ENCODE assay signal across 16 cellular contexts in the genomic region with DNA sequence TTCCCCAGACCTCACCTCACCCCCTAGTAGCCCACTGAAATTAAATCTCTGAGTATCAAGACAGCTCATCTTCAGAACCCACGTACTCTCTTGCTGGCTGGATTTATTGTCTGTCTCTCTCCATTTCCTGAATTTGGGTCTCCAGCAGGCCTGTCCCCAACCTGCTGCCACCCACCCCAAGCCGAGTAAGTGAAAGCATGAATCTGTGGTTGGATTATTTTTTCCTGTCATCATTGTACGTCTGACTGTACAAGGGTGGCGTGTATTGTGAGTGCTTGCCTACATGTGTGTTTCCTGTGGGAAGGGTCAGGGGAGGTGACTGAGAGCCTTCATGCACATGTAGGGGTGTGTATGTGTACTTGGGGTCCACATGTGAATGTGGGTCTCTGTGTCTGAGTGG. TPM values are rescaled to one million over a fixed set of nuclear protein-coding genes. Genes with fewer than 3 reads are reported as not detected.
DNase-seq lines count a peak whose midpoint lies in the region; ATAC-seq, FAIRE-seq and TF ChIP-seq lines count a peak whose summit lies in the region.
"Had no signal": no experiment of that assay in that cellular context is flagged by ENCODE, and none has a peak within 500 bp of the region (broad histone marks: within the 10 kb centered on the region; RNA-seq: fewer than 3 reads in every experiment).

No MANE protein-coding gene starts in this region.

- H4K8ac ChIP-seq in IMR-90 (ENCODE audit: low read depth in 2 of 2, low read length in 2 of 2): no peak overlapping the region

- in situ Hi-C loops in IMR-90 (cut with MboI; ENCODE audit: low sequenced_read_pairs): loop anchor here (5.0 kb wide), 1 partner anchor 44 kb away; no protein-coding TSS in a partner anchor
- in situ Hi-C loops in GM12878 (cut with MboI): no loop called here

- H3K79me1 ChIP-seq in IMR-90 (ENCODE audit: low read depth in 1 of 2, low read length in 2 of 2): no peaks in the 10 kb centered on the region

- H3K27ac ChIP-seq in IMR-90 (ENCODE audit: insufficient read depth, low read length) (no peak overlapping the region), GM12878 (ENCODE audit: control insufficient read depth, insufficient read depth) (peak overlapping the region; percentile 45), prostate gland (no peak overlapping the region)
- H3K27ac ChIP-seq: adrenal gland, KMS-11, PC-9 had no signal

- no peak overlapping the region for H2BK5ac ChIP-seq in IMR-90 (ENCODE audit: low read depth, low read length, poor library complexity, severe bottlenecking)

- H3K4me3 ChIP-seq in IMR-90 (ENCODE audit: insufficient read depth, low read depth, low read length) (no peak overlapping the region), GM12878 (no peak overlapping the region), prostate gland (no peak overlapping the region)
- H3K4me3 ChIP-seq: adrenal gland, HAP-1, PC-9 had no signal

- no peak overlapping the region for H3K18ac ChIP-seq in IMR-90 (ENCODE audit: low read depth, low read length)

- CTCF ChIA-PET in IMR-90 (lab: Yijun Ruan, JAX) (no interaction called here), GM12878 (lab: Yijun Ruan, JAX) (interaction anchor here (1.5 to 11.0 kb wide), 3 partner anchors 34 to 292 kb away, joined by 3 to 170 read pairs (median 5); no protein-coding TSS in a partner anchor)

- H3K27me3 ChIP-seq in IMR-90 (ENCODE audit: control insufficient read depth, insufficient read depth, low read length) (peaks cover 14% of the 10 kb centered on the region), GM12878 (replicated peaks in 1 of 2; ENCODE audit: control insufficient read depth in 2 of 2, insufficient read depth in 2 of 2, low read length in 1 of 2) (no peaks in the 10 kb centered on the region), prostate gland (replicated peaks; ENCODE audit: insufficient read depth) (no peaks in the 10 kb centered on the region)
- H3K27me3 ChIP-seq: adrenal gland had no signal

- H2AFZ ChIP-seq in IMR-90 (replicated peaks; ENCODE audit: low read length, poor library complexity) (peak overlapping the region; percentile 13), GM12878 (ENCODE audit: control insufficient read depth, low read depth, low read length) (peak overlapping the region; percentile 57)
- H2AFZ ChIP-seq: PC-9 had no signal

- TF ChIP-seq POLR2A in IMR-90 (IDR thresholded peaks at IDR 0.05; ENCODE audit: low read depth, low read length) (no peak), GM12878 (IDR thresholded peaks at IDR 0.05; ENCODE audit: low read depth, low read length) (no peak), prostate gland (IDR thresholded peaks at IDR 0.05) (no peak)

- H2BK20ac ChIP-seq in IMR-90 (ENCODE audit: low read depth, low read length): no peak overlapping the region

- ATAC-seq in IMR-90 (ENCODE audit: low read depth) (no peak), GM12878 (peak; percentile 69), HG03378 (IDR thresholded peaks at IDR 0.05; ENCODE audit: unreplicated experiment) (no peak), HG03354 (IDR thresholded peaks at IDR 0.05; ENCODE audit: poor library complexity, severe bottlenecking, unreplicated experiment) (no peak)

- dilution Hi-C loops in IMR-90 (cut with HindIII; ENCODE audit: low sequenced_read_pairs, unreplicated experiment): no loop called here

- no peak overlapping the region for H4K91ac ChIP-seq in IMR-90 (ENCODE audit: insufficient read depth, low read depth, low read length)

- 0 out of 2 replicates have a peak overlapping the region, but pooled peaks have one; percentile 7 for H2AK5ac ChIP-seq in IMR-90 (ENCODE audit: low read depth, low read length)

- WGBS in IMR-90 (ENCODE audit: extremely low coverage in 2 of 2, insufficient read length in 1 of 2), 2 experiments: 83% methylated on average over 2 of the region's 4 CpGs; no CpG with 5 or more reads in 1 of the 2 experiments
- WGBS in GM12878 (ENCODE audit: insufficient coverage, insufficient replicate concordance, low lambda C conversion rate, missing lambda C conversion rate): 20% methylated on average over 4 of the region's 4 CpGs
- WGBS in prostate gland: 70% methylated on average over 4 of the region's 4 CpGs

- H3K36me3 ChIP-seq in IMR-90 (ENCODE audit: control insufficient read depth, insufficient read depth, low read length) (no peaks in the 10 kb centered on the region), GM12878 (ENCODE audit: control insufficient read depth in 2 of 2, insufficient read depth in 2 of 2, low read length in 1 of 2) (no peaks in the 10 kb centered on the region), prostate gland (no peaks in the 10 kb centered on the region)
- H3K36me3 ChIP-seq: adrenal gland, HAP-1 had no signal

- H2BK120ac ChIP-seq in IMR-90 (ENCODE audit: low read depth, low read length): no peak overlapping the region

- no peaks in the 10 kb centered on the region for H3K79me2 ChIP-seq in GM12878 (ENCODE audit: control insufficient read depth, insufficient read depth, low read length)

- H3K4me1 ChIP-seq in IMR-90 (ENCODE audit: control insufficient read depth, insufficient read depth, low read length) (peaks cover 4% of the 10 kb centered on the region; the same call in 1 of the 2 replicates), GM12878 (ENCODE audit: control insufficient read depth, insufficient read depth, low read length) (peaks cover 25% of the 10 kb centered on the region), prostate gland (replicated peaks) (no peaks in the 10 kb centered on the region)
- H3K4me1 ChIP-seq: HAP-1 had no signal

- BruUV-seq in IMR-90 (replicated peaks; lab: Mats Ljungman, UMichigan): no TSS peak
- no TSS peak for BruUV-seq in GM12878 (replicated peaks; lab: Mats Ljungman, UMichigan)

- TF ChIP-seq CTCF in IMR-90 (conservative IDR thresholded peaks at IDR 0.05; ENCODE audit: low read depth, low read length) (no peak), GM12878 (IDR thresholded peaks at IDR 0.05 in 2 of 3, conservative IDR thresholded peaks at IDR 0.05 in 1 of 3; ENCODE audit: control insufficient read depth in 2 of 3, extremely low read depth in 1 of 3, insufficient read depth in 1 of 3, low read depth in 3 of 3, low read length in 3 of 3) (no peak), prostate gland (IDR thresholded peaks at IDR 0.05) (no peak)

- no peak overlapping the region for H2AK9ac ChIP-seq in IMR-90 (replicated peaks; ENCODE audit: low read depth, low read length, poor library complexity)

- H3K56ac ChIP-seq in IMR-90 (ENCODE audit: extremely low read depth, insufficient read depth, low read length): no peak overlapping the region

- RAD21 ChIA-PET in GM12878 (lab: Charles Lee; ENCODE audit: unreplicated experiment): interaction anchor here (0.7 to 4.2 kb wide), 4 partner anchors 8 to 91 kb away, joined by 3 to 26 read pairs (median 4); partner anchors contain the start of gene SOCS1

- H2BK15ac ChIP-seq in IMR-90 (ENCODE audit: low read depth, low read length): no peak overlapping the region

- DNase-seq in IMR-90 (no peak), GM12878 (ENCODE audit: low read depth, low spot score) (no peak), prostate gland (ENCODE audit: low spot score) (no peak), NCI-H774 (lab: John Stamatoyannopoulos, UW) (no peak)
- peak; percentile 29 to 59 for DNase-seq in activated CD4-positive, alpha-beta T cell treated with anti-CD3 and anti-CD28 coated beads, Interleukin-2, amount 50 U/mL, for 24 hours (ENCODE audit: low read depth in 1 of 2, low spot score in 1 of 2)
- peak; percentile 73 for DNase-seq in stimulated activated CD8-positive, alpha-beta memory T cell treated with anti-CD3 and anti-CD28 coated beads, Interleukin-4, amount 100 ng/mL, for 48 hours
- DNase-seq: adrenal gland, foreskin fibroblast, kidney, PC-9, T-helper 9 cell had no signal

- SMC1A ChIA-PET in GM12878 (lab: Charles Lee; ENCODE audit: uncharacterized antibody, unreplicated experiment): interaction anchor here (0.6 to 2.6 kb wide), 8 partner anchors 11 to 93 kb away, joined by 3 to 27 read pairs (median 3); no protein-coding TSS in a partner anchor

- H3K4ac ChIP-seq in IMR-90 (ENCODE audit: low read depth, low read length): no peak overlapping the region

- no peaks in the 10 kb centered on the region for H3K9me3 ChIP-seq in IMR-90 (ENCODE audit: control insufficient read depth, insufficient read depth, low read length)
- H3K9me3 ChIP-seq in GM12878 (replicated peaks; ENCODE audit: control insufficient read depth, insufficient read depth, low read length): no peaks in the 10 kb centered on the region; the same call in 2 of the 3 replicates
- no peaks in the 10 kb centered on the region for H3K9me3 ChIP-seq in prostate gland
- H3K9me3 ChIP-seq: adrenal gland, HAP-1 had no signal

- H4K20me1 ChIP-seq in IMR-90 (ENCODE audit: insufficient read depth, low read length): no peaks in the 10 kb centered on the region
- no peaks in the 10 kb centered on the region for H4K20me1 ChIP-seq in GM12878 (ENCODE audit: control insufficient read depth, insufficient read depth)

- TF ChIP-seq RAD21 in IMR-90 (IDR thresholded peaks at IDR 0.05; ENCODE audit: low read length) (no peak), GM12878 (IDR thresholded peaks at IDR 0.05; ENCODE audit: insufficient read depth, low read depth, low read length) (no peak)

- no peak overlapping the region for H3K14ac ChIP-seq in IMR-90 (replicated peaks; ENCODE audit: low read depth, low read length)

- no peak overlapping the region for H4K5ac ChIP-seq in IMR-90 (ENCODE audit: low read depth, low read length)

- peak; percentile 69 for FAIRE-seq in GM12878 (lab: Jason Lieb, UNC)
- FAIRE-seq: kidney had no signal

- H3K9me1 ChIP-seq in IMR-90 (ENCODE audit: insufficient read depth, low read length): no peaks in the 10 kb centered on the region

- H3K9ac ChIP-seq in IMR-90 (ENCODE audit: low read depth, low read length) (no peak overlapping the region), GM12878 (ENCODE audit: control insufficient read depth, insufficient read depth, low read length) (peak overlapping the region; percentile 21; the same call in 1 of the 2 replicates)
- H3K9ac ChIP-seq: KMS-11 had no signal

- H3K4me2 ChIP-seq in IMR-90 (ENCODE audit: low read depth, low read length) (no peak overlapping the region), GM12878 (ENCODE audit: control insufficient read depth, insufficient read depth) (peak overlapping the region; percentile 56)
- H3K4me2 ChIP-seq: KMS-11, PC-9 had no signal

- POLR2A ChIA-PET in IMR-90 (lab: Charles Lee; ENCODE audit: unreplicated experiment) (no interaction called here), GM12878 (lab: Charles Lee) (interaction anchor here (0.9 to 1.5 kb wide), 4 partner anchors 33 to 48 kb away, joined by 3 to 6 read pairs (median 4); no protein-coding TSS in a partner anchor)

- TF ChIP-seq EP300 in GM12878 (IDR thresholded peaks at IDR 0.05; ENCODE audit: borderline replicate concordance in 1 of 2, control insufficient read depth in 1 of 2, low read depth in 2 of 2, low read length in 2 of 2): 0 out of 4 replicates have a peak, but pooled peaks of 1 of the 2 experiments have one; percentile 8

- no peak overlapping the region for H3K23ac ChIP-seq in IMR-90 (ENCODE audit: low read depth, low read length)

- intact Hi-C loops in IMR-90 (cut with micrococcal nuclease): no loop called here
- intact Hi-C loops in GM12878 (cut with micrococcal nuclease; ENCODE audit: unreplicated experiment): no loop called here
- intact Hi-C loops in prostate gland (cut with DNase I): no loop called here

RNA-seq across cellular contexts. Expression of gene TNP2, which starts 5.4 kb away (rescaled TPM):
- total RNA-seq in IMR-90 (2012; rRNA removed) (not detected in 2 replicates), GM12878 (2014; rRNA removed) (not detected in 2 replicates), GM12878 (2014; rRNA removed; fragmentation: Illumina TruSeq; extraction: Trizol) (not detected in 2 replicates), GM12878 (2021) (not detected in 2 replicates), prostate gland (not detected)
- polyA plus RNA-seq in IMR-90 (2012; rRNA removed) (not detected in 2 replicates), GM12878 (2011; rRNA removed) (not detected in 2 replicates), GM12878 (2014; fragmentation: Illumina TruSeq; extraction: Trizol) (not detected in 2 replicates), GM12878 (2014; fragmentation: Nextera tagmentation; extraction: Ambion mirVana) (not detected), GM12878 (2014; rRNA removed) (not detected in 2 replicates), GM12878 (2016; fragmentation: Nextera tagmentation; extraction: Ambion mirVana) (not detected)
- not detected in 2 replicates for polyA plus RNA-seq in IMR-90 (2012; cell fraction: cytosol; rRNA removed)
- not detected in 2 replicates for polyA plus RNA-seq in IMR-90 (2012; cell fraction: nucleus; rRNA removed; ENCODE audit: low replicate concordance)
- total RNA-seq in GM12878 (2013; cell fraction: nucleolus; rRNA removed): not detected in 2 replicates
- polyA plus RNA-seq in GM12878 (2011; ENCODE audit: low read depth): not detected
- polyA plus RNA-seq in GM12878 (2011; cell fraction: cytosol; rRNA removed): not detected in 2 replicates
- polyA plus RNA-seq in GM12878 (2011; cell fraction: nucleus; rRNA removed): not detected in 2 replicates
- polyA plus RNA-seq in GM12878 (2012): not detected in 2 replicates
- not detected in 2 replicates for polyA minus RNA-seq in GM12878 (2011; rRNA and poly(A)+ RNA removed)
- polyA minus RNA-seq in GM12878 (2011; cell fraction: cytosol; rRNA and poly(A)+ RNA removed): not detected in 2 replicates
- polyA minus RNA-seq in GM12878 (2011; cell fraction: nucleus; rRNA and poly(A)+ RNA removed): not detected in 2 replicates
- total RNA-seq: adrenal gland, kidney, neural crest cell, PC-9 had no signal
- polyA plus RNA-seq: adrenal gland had no signal

RNA-seq across cellular contexts. Expression of gene SOCS1, which starts 7.7 kb away (rescaled TPM):
- total RNA-seq in IMR-90 (2012; rRNA removed) (2.0 and 2.2 TPM in 2 replicates), GM12878 (2014; rRNA removed) (9.8 and 10.1 TPM in 2 replicates), GM12878 (2014; rRNA removed; fragmentation: Illumina TruSeq; extraction: Trizol) (2.7 and 3.8 TPM in 2 replicates), GM12878 (2021) (35.4 and 37.2 TPM in 2 replicates), prostate gland (1 to 10 TPM; 2.6 to 8.2 TPM)
- polyA plus RNA-seq in IMR-90 (2012; rRNA removed) (19.9 and 22.0 TPM in 2 replicates), GM12878 (2011; rRNA removed) (4.8 and 12.3 TPM in 2 replicates), GM12878 (2014; fragmentation: Illumina TruSeq; extraction: Trizol) (0.41 and 2.4 TPM in 2 replicates), GM12878 (2014; fragmentation: Nextera tagmentation; extraction: Ambion mirVana) (1 to 10 TPM in 1 of 2 experiments, under 1 TPM in 1; 0.42 to 1.2 TPM), GM12878 (2014; rRNA removed) (39.8 and 43.4 TPM in 2 replicates), GM12878 (2016; fragmentation: Nextera tagmentation; extraction: Ambion mirVana) (10 to 100 TPM; 16.4 to 25.8 TPM)
- polyA plus RNA-seq in IMR-90 (2012; cell fraction: cytosol; rRNA removed): 42.9 and 94.9 TPM in 2 replicates
- polyA plus RNA-seq in IMR-90 (2012; cell fraction: nucleus; rRNA removed; ENCODE audit: low replicate concordance): 109 and 179 TPM in 2 replicates
- 86.2 and 98.0 TPM in 2 replicates for total RNA-seq in GM12878 (2013; cell fraction: nucleolus; rRNA removed)
- 2.3 TPM for polyA plus RNA-seq in GM12878 (2011; ENCODE audit: low read depth)
- 25.7 and 34.2 TPM in 2 replicates for polyA plus RNA-seq in GM12878 (2011; cell fraction: cytosol; rRNA removed)
- polyA plus RNA-seq in GM12878 (2011; cell fraction: nucleus; rRNA removed): 63.5 and 75.0 TPM in 2 replicates
- polyA plus RNA-seq in GM12878 (2012): 8.7 and 19.7 TPM in 2 replicates
- 9.8 and 26.4 TPM in 2 replicates for polyA minus RNA-seq in GM12878 (2011; rRNA and poly(A)+ RNA removed)
- 27.6 and 37.3 TPM in 2 replicates for polyA minus RNA-seq in GM12878 (2011; cell fraction: cytosol; rRNA and poly(A)+ RNA removed)
- 109 and 187 TPM in 2 replicates for polyA minus RNA-seq in GM12878 (2011; cell fraction: nucleus; rRNA and poly(A)+ RNA removed)

RNA-seq across cellular contexts. Expression of gene PRM3, which starts 9.7 kb away (rescaled TPM):
- total RNA-seq in IMR-90 (2012; rRNA removed) (not detected in 2 replicates), GM12878 (2014; rRNA removed) (not detected in 2 replicates), GM12878 (2014; rRNA removed; fragmentation: Illumina TruSeq; extraction: Trizol) (not detected in 2 replicates), GM12878 (2021) (not detected in 2 replicates), prostate gland (not detected)
- polyA plus RNA-seq in IMR-90 (2012; rRNA removed) (not detected in 2 replicates), GM12878 (2011; rRNA removed) (not detected in 2 replicates), GM12878 (2014; fragmentation: Illumina TruSeq; extraction: Trizol) (not detected in 2 replicates), GM12878 (2014; fragmentation: Nextera tagmentation; extraction: Ambion mirVana) (not detected), GM12878 (2014; rRNA removed) (not detected in 2 replicates), GM12878 (2016; fragmentation: Nextera tagmentation; extraction: Ambion mirVana) (not detected)
- polyA plus RNA-seq in IMR-90 (2012; cell fraction: cytosol; rRNA removed): not detected in 2 replicates
- not detected in 2 replicates for polyA plus RNA-seq in IMR-90 (2012; cell fraction: nucleus; rRNA removed; ENCODE audit: low replicate concordance)
- total RNA-seq in GM12878 (2013; cell fraction: nucleolus; rRNA removed): not detected in 2 replicates
- polyA plus RNA-seq in GM12878 (2011; ENCODE audit: low read depth): not detected
- polyA plus RNA-seq in GM12878 (2011; cell fraction: cytosol; rRNA removed): not detected in 2 replicates
- polyA plus RNA-seq in GM12878 (2011; cell fraction: nucleus; rRNA removed): not detected in 2 replicates
- not detected in 2 replicates for polyA plus RNA-seq in GM12878 (2012)
- polyA minus RNA-seq in GM12878 (2011; rRNA and poly(A)+ RNA removed): not detected in 2 replicates
- polyA minus RNA-seq in GM12878 (2011; cell fraction: cytosol; rRNA and poly(A)+ RNA removed): not detected in 2 replicates
- not detected in 2 replicates for polyA minus RNA-seq in GM12878 (2011; cell fraction: nucleus; rRNA and poly(A)+ RNA removed)
- total RNA-seq: adrenal gland, kidney, neural crest cell, PC-9 had no signal
- polyA plus RNA-seq: adrenal gland had no signal

RNA-seq across cellular contexts. Expression of gene PRM2, which starts 12.5 kb away (rescaled TPM):
- total RNA-seq in IMR-90 (2012; rRNA removed): not detected in 2 replicates
- not detected in 2 replicates for polyA plus RNA-seq in IMR-90 (2012; rRNA removed)
- not detected in 2 replicates for polyA plus RNA-seq in IMR-90 (2012; cell fraction: cytosol; rRNA removed)
- not detected in 2 replicates for polyA plus RNA-seq in IMR-90 (2012; cell fraction: nucleus; rRNA removed; ENCODE audit: low replicate concordance)
- total RNA-seq in GM12878 (2013; cell fraction: nucleolus; rRNA removed): not detected in 2 replicates
- total RNA-seq in GM12878 (2014; rRNA removed): not detected in 2 replicates
- total RNA-seq in GM12878 (2014; rRNA removed; fragmentation: Illumina TruSeq; extraction: Trizol): not detected in 2 replicates
- total RNA-seq in GM12878 (2021): not detected in 2 replicates
- not detected for polyA plus RNA-seq in GM12878 (2011; ENCODE audit: low read depth)
- polyA plus RNA-seq in GM12878 (2011; rRNA removed): not detected in 2 replicates
- polyA plus RNA-seq in GM12878 (2011; cell fraction: cytosol; rRNA removed): not detected in 2 replicates
- not detected in 2 replicates for polyA plus RNA-seq in GM12878 (2011; cell fraction: nucleus; rRNA removed)
- polyA plus RNA-seq in GM12878 (2012): not detected in 2 replicates
- not detected in 2 replicates for polyA plus RNA-seq in GM12878 (2014; fragmentation: Illumina TruSeq; extraction: Trizol)
- polyA plus RNA-seq in GM12878 (2014; fragmentation: Nextera tagmentation; extraction: Ambion mirVana): not detected
- 0.27 TPM in 1 of 2 replicates, not detected in the other for polyA plus RNA-seq in GM12878 (2014; rRNA removed)
- not detected for polyA plus RNA-seq in GM12878 (2016; fragmentation: Nextera tagmentation; extraction: Ambion mirVana)
- not detected in 2 replicates for polyA minus RNA-seq in GM12878 (2011; rRNA and poly(A)+ RNA removed)
- not detected in 2 replicates for polyA minus RNA-seq in GM12878 (2011; cell fraction: cytosol; rRNA and poly(A)+ RNA removed)
- polyA minus RNA-seq in GM12878 (2011; cell fraction: nucleus; rRNA and poly(A)+ RNA removed): not detected in 2 replicates
- total RNA-seq in prostate gland: 100 to 1,000 TPM in 1 of 2 donors, not detected in 1; 343 TPM
- total RNA-seq: adrenal gland, kidney, neural crest cell, PC-9 had no signal
- polyA plus RNA-seq: adrenal gland had no signal

RNA-seq across cellular contexts. Expression of gene PRM1, which starts 17.4 kb away (rescaled TPM):
- total RNA-seq in IMR-90 (2012; rRNA removed): not detected in 2 replicates
- not detected in 2 replicates for polyA plus RNA-seq in IMR-90 (2012; rRNA removed)
- not detected in 2 replicates for polyA plus RNA-seq in IMR-90 (2012; cell fraction: cytosol; rRNA removed)
- not detected in 2 replicates for polyA plus RNA-seq in IMR-90 (2012; cell fraction: nucleus; rRNA removed; ENCODE audit: low replicate concordance)
- not detected in 2 replicates for total RNA-seq in GM12878 (2013; cell fraction: nucleolus; rRNA removed)
- not detected in 2 replicates for total RNA-seq in GM12878 (2014; rRNA removed)
- not detected in 2 replicates for total RNA-seq in GM12878 (2014; rRNA removed; fragmentation: Illumina TruSeq; extraction: Trizol)
- total RNA-seq in GM12878 (2021): 0.56 TPM in 1 of 2 replicates, not detected in the other
- not detected for polyA plus RNA-seq in GM12878 (2011; ENCODE audit: low read depth)
- not detected in 2 replicates for polyA plus RNA-seq in GM12878 (2011; rRNA removed)
- not detected in 2 replicates for polyA plus RNA-seq in GM12878 (2011; cell fraction: cytosol; rRNA removed)
- not detected in 2 replicates for polyA plus RNA-seq in GM12878 (2011; cell fraction: nucleus; rRNA removed)
- polyA plus RNA-seq in GM12878 (2012): not detected in 2 replicates
- not detected in 2 replicates for polyA plus RNA-seq in GM12878 (2014; fragmentation: Illumina TruSeq; extraction: Trizol)
- under 1 TPM in 1 of 2 experiments, not detected in 1; 0.20 TPM for polyA plus RNA-seq in GM12878 (2014; fragmentation: Nextera tagmentation; extraction: Ambion mirVana)
- polyA plus RNA-seq in GM12878 (2014; rRNA removed): not detected in 2 replicates
- not detected for polyA plus RNA-seq in GM12878 (2016; fragmentation: Nextera tagmentation; extraction: Ambion mirVana)
- polyA minus RNA-seq in GM12878 (2011; rRNA and poly(A)+ RNA removed): not detected in 2 replicates
- polyA minus RNA-seq in GM12878 (2011; cell fraction: cytosol; rRNA and poly(A)+ RNA removed): not detected in 2 replicates
- polyA minus RNA-seq in GM12878 (2011; cell fraction: nucleus; rRNA and poly(A)+ RNA removed): not detected in 2 replicates
- 100 to 1,000 TPM in 1 of 2 donors, 1 to 10 TPM in 1; 1.8 to 992 TPM for total RNA-seq in prostate gland
- total RNA-seq: adrenal gland, kidney, neural crest cell, PC-9 had no signal
- polyA plus RNA-seq: adrenal gland had no signal

Comparison
In these comparisons a context has a peak if more than half of its experiments do, and no peak if none do; other contexts are left out.
1. DNase-seq: peak in activated CD4-positive, alpha-beta T cell treated with anti-CD3 and anti-CD28 coated beads, Interleukin-2, amount 50 U/mL, for 24 hours (2 of 2) and stimulated activated CD8-positive, alpha-beta memory T cell treated with anti-CD3 and anti-CD28 coated beads, Interleukin-4, amount 100 ng/mL, for 48 hours (single experiment); none in IMR-90 (single experiment), GM12878 (single experiment), prostate gland (single experiment) and NCI-H774 (single experiment).